Comparison of ENCODE assay signal across 11 cellular contexts in the genomic region with DNA sequence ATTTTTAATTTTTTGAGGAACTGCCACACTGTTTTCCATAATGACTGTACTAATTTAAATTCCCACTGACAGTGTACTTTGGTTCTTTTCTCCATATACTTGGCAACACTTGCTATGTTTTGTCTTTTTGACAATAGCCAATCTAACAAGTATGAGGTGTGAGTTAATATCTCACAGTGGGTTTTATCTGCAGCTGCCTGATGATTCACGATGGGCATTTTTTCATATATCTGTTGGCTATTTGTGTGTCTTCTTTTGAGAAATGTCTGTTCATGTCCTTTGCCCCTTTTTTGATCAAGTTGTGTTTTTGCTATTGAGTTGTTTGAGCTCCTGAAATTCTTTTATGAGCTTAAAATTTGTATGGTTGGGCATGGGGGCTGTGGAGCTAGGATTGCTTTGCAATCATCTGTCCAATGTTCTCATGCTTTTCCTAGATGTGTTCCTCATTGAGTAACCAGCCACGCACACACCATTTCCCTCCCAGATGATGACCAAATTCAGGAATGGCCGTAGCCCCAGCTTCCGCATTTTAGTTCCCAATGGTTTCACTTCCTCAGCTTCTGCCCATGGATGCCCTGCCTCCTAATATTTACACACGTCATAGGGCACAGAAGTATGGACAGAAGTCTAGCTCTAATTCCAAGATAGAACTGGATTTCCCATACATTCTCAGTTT.
A peak's percentile ranks its signal among the peaks of the same experiment; 100 is the strongest.
DNase-seq lines count a peak whose midpoint lies in the region; ATAC-seq, FAIRE-seq and TF ChIP-seq lines count a peak whose summit lies in the region.
"Had no signal": no experiment of that assay in that cellular context is flagged by ENCODE, and none has a peak within 500 bp of the region (broad histone marks: within the 10 kb centered on the region; RNA-seq: fewer than 3 reads in every experiment).

No MANE protein-coding gene starts in this region.

- ATAC-seq in heart right ventricle (peak in 7 of 8 donors; percentile 41 to 82 (median 67)), GM18517 (IDR thresholded peaks at IDR 0.05; ENCODE audit: unreplicated experiment) (no peak)

- H3K4me1 ChIP-seq in heart right ventricle, result no peaks in the 10 kb centered on the region
- H3K4me1 ChIP-seq in kidney (ENCODE audit: control insufficient read depth in 1 of 2, insufficient read depth in 1 of 2, low read depth in 1 of 2, low read length in 2 of 2), result no peaks in the 10 kb centered on the region

- FAIRE-seq in kidney (lab: Jason Lieb, UNC), result no peak

- H3K27ac ChIP-seq in heart right ventricle (no peak overlapping the region), kidney (ENCODE audit: low read depth in 2 of 2, low read length in 2 of 2) (no peak overlapping the region)

- H3K27me3 ChIP-seq in heart right ventricle, result peaks cover 0 to 12% (median 9%) of the 10 kb centered on the region in 7 donors

- WGBS in heart right ventricle, 2 donors, result 45 to 67% methylated on average over 5 of the region's 5 CpGs

- H3K9me3 ChIP-seq in heart right ventricle (no peaks in the 10 kb centered on the region), kidney (ENCODE audit: control insufficient read depth in 1 of 2, low read length in 2 of 2) (no peaks in the 10 kb centered on the region)

- H3K36me3 ChIP-seq in heart right ventricle (no peaks in the 10 kb centered on the region), kidney (ENCODE audit: control insufficient read depth in 1 of 2, insufficient read depth in 2 of 2, low read length in 2 of 2) (no peaks in the 10 kb centered on the region)

- intact Hi-C loops in heart right ventricle (cut with DNase I) (loop anchor here in 9 of 10 donors (2.0 to 10.0 kb wide), 5 partner anchors 216 to 374 kb away; no protein-coding TSS in a partner anchor), kidney (cut with DNase I) (no loop called here)

- TF ChIP-seq CTCF in heart right ventricle (IDR thresholded peaks at IDR 0.05) (no peak), kidney (IDR thresholded peaks at IDR 0.05; ENCODE audit: borderline replicate concordance, extremely low read depth, insufficient read depth) (no peak)

- no peak overlapping the region for H3K9ac ChIP-seq in kidney (ENCODE audit: low read length in 2 of 2)

- DNase-seq in H4 (ENCODE audit: low spot score), result peak; percentile 8
- DNase-seq in SKM-1 (lab: John Stamatoyannopoulos, UW; ENCODE audit: unreplicated experiment), result peak; percentile 51
- peak in 1 of 2 donors; percentile 16 for DNase-seq in heart right ventricle
- DNase-seq in putamen (ENCODE audit: low spot score), result peak; percentile 34
- DNase-seq in NCI-H146 treated with DMSO at 0.1 percent for 48 hours (lab: John Stamatoyannopoulos, UW; ENCODE audit: unreplicated experiment), result no peak
- DNase-seq in 8988T, result no peak
- no peak for DNase-seq in kidney
- DNase-seq: CD8-positive, alpha-beta memory T cell; NCI-H1048; T-helper 2 cell had no signal

- H3K4me3 ChIP-seq in heart right ventricle (no peak overlapping the region), kidney (ENCODE audit: low read length in 2 of 2) (no peak overlapping the region)

Comparison
In these comparisons a context has a peak if more than half of its experiments do, and no peak if none do; other contexts are left out.
1. DNase-seq: peak in H4 (single experiment), SKM-1 (single experiment) and putamen (single experiment); none in NCI-H146 treated with DMSO at 0.1 percent for 48 hours (single experiment), 8988T (single experiment) and kidney (single experiment).